Comparison of ENCODE assay signal across 8 cellular contexts in the genomic region with DNA sequence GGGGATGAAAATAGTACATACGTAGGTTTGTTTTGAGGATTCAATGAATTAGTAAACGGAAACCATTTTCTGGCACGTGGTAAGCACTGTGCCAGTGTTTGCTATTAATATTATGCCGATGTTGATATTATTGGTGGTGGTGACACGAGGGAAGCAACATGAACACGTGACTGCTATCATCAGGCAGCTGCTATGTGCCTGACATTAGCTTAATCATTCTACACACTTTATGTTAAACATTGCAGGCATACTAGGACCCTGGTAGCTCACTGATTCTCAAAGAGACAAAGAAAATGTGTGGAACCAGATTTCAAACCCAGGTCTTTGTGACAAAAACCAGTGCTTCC. TPM values are rescaled to one million over a fixed set of nuclear protein-coding genes. Genes with fewer than 3 reads are reported as not detected.
A peak's percentile ranks its signal among the peaks of the same experiment; 100 is the strongest.
DNase-seq lines count a peak whose midpoint lies in the region; ATAC-seq, FAIRE-seq and TF ChIP-seq lines count a peak whose summit lies in the region.

No MANE protein-coding gene starts in this region.

- TF ChIP-seq CTCF in GM12865 (IDR thresholded peaks at IDR 0.05; ENCODE audit: insufficient read depth, low read depth, low read length, missing control alignments) = no peak
- TF ChIP-seq CTCF in epithelial cell of proximal tubule (conservative IDR thresholded peaks at IDR 0.05; ENCODE audit: low read depth, low read length) = no peak
- TF ChIP-seq CTCF in retinal pigment epithelial cell (conservative IDR thresholded peaks at IDR 0.05; ENCODE audit: low read depth, low read length) = no peak

- ATAC-seq in HG03159 (IDR thresholded peaks at IDR 0.05; ENCODE audit: unreplicated experiment) = no peak

- no peak for FAIRE-seq in HTR-8/SVneo (lab: Jason Lieb, UNC)

- H3K4me3 ChIP-seq in GM12865 (ENCODE audit: low read depth, low read length) (peak overlapping the region; percentile 70), epithelial cell of proximal tubule (ENCODE audit: low read depth, low read length) (peak overlapping the region; percentile 94), retinal pigment epithelial cell (ENCODE audit: low read length) (peak overlapping the region; percentile 85)

- DNase-seq in GM12865 (ENCODE audit: low read depth) (peak; percentile 20), RPMI8226 (peak; percentile 46), epithelial cell of proximal tubule (ENCODE audit: low read depth) (no peak), retinal pigment epithelial cell (ENCODE audit: low read depth) (no peak), HTR-8/SVneo (ENCODE audit: insufficient read length, low spot score) (no peak), NCI-H146 treated with DMSO at 0.1 percent for 48 hours (lab: John Stamatoyannopoulos, UW; ENCODE audit: unreplicated experiment) (no peak), AML-193 (lab: John Stamatoyannopoulos, UW) (no peak)

RNA-seq across cellular contexts. Expression of a gene that starts 0.7 kb away (rescaled TPM):
- 17.1 and 34.1 TPM in 2 replicates for total RNA-seq in epithelial cell of proximal tubule

RNA-seq across cellular contexts. Expression of a gene that starts 0.8 kb away (rescaled TPM):
- total RNA-seq in epithelial cell of proximal tubule = 26.0 and 35.3 TPM in 2 replicates

RNA-seq across cellular contexts. Expression of a gene that starts 27.9 kb away (rescaled TPM):
- total RNA-seq in epithelial cell of proximal tubule = 17.8 and 26.3 TPM in 2 replicates

RNA-seq across cellular contexts. Expression of a gene that starts 55.3 kb away (rescaled TPM):
- 7.3 and 10.4 TPM in 2 replicates for total RNA-seq in epithelial cell of proximal tubule

Comparison
In these comparisons a context has a peak if more than half of its experiments do, and no peak if none do; other contexts are left out.
1. DNase-seq: peak in GM12865 (single experiment) and RPMI8226 (single experiment); none in epithelial cell of proximal tubule (single experiment), retinal pigment epithelial cell (single experiment), HTR-8/SVneo (single experiment), NCI-H146 treated with DMSO at 0.1 percent for 48 hours (single experiment) and AML-193 (0 of 2).
2. Peak in every context shown above with its lines, with median percentiles within 50 percentile points of each other: H3K4me3 ChIP-seq.